Comparison of ENCODE assay signal across 15 cellular contexts in the genomic region with DNA sequence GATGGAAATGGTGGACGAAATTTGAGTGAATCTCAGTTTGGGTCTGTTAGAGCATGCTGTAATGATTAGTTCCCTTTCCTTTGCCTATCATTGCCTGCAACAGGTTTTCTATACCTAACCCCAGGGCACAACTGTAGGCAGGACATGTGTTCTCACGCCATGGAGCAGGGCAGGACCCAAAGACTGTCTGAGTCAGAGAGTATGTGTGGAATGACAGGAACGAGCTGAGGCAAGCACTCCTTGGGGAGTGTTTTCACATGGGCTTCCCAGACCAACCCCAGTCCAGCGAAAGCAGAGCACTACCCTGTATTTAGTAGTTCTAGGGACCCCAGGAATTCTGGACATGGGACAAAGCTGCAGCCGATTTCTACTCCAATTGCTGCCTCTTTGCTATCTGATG.
A peak's percentile ranks its signal among the peaks of the same experiment; 100 is the strongest.
DNase-seq lines count a peak whose midpoint lies in the region; ATAC-seq and TF ChIP-seq lines count a peak whose summit lies in the region.
"Had no signal": no experiment of that assay in that cellular context is flagged by ENCODE, and none has a peak within 500 bp of the region (broad histone marks: within the 10 kb centered on the region; RNA-seq: fewer than 3 reads in every experiment).

No MANE protein-coding gene starts in this region.

- no peaks in the 10 kb centered on the region for H3K36me3 Mint-ChIP-seq in activated CD4-positive, alpha-beta memory T cell treated with anti-CD3 and anti-CD28 coated beads for 36 hours
- H3K36me3 Mint-ChIP-seq: activated naive CD4-positive, alpha-beta T cell treated with anti-CD3 and anti-CD28 coated beads, Interleukin-2, amount 50 U/mL, for 24 hours had no signal

- H3K4me1 ChIP-seq in GM23248 (ENCODE audit: insufficient read depth) (no peaks in the 10 kb centered on the region), foreskin keratinocyte (peaks cover 29% of the 10 kb centered on the region), skeletal muscle satellite cell (ENCODE audit: control insufficient read depth, insufficient read depth, low read length) (peaks cover 14% of the 10 kb centered on the region)
- H3K4me1 ChIP-seq: SJCRH30, stomach had no signal

- no peak overlapping the region for H3K4me3 Mint-ChIP-seq in activated CD4-positive, alpha-beta memory T cell treated with anti-CD3 and anti-CD28 coated beads for 36 hours
- H3K4me3 Mint-ChIP-seq: activated naive CD4-positive, alpha-beta T cell treated with anti-CD3 and anti-CD28 coated beads, Interleukin-2, amount 50 U/mL, for 24 hours; GM23338; neural crest cell had no signal

- H3K9me3 ChIP-seq in GM23248 (ENCODE audit: low read depth): no peaks in the 10 kb centered on the region
- H3K9me3 ChIP-seq in skeletal muscle satellite cell (replicated peaks; ENCODE audit: low read length): no peaks in the 10 kb centered on the region
- H3K9me3 ChIP-seq: SJCRH30, stomach had no signal

- no peak overlapping the region for H3K4me3 ChIP-seq in GM23248
- H3K4me3 ChIP-seq in skeletal muscle satellite cell (ENCODE audit: low read length): no peak overlapping the region
- H3K4me3 ChIP-seq: GM23338, SJCRH30, stomach had no signal

- no peak for TF ChIP-seq CTCF in foreskin keratinocyte (conservative IDR thresholded peaks at IDR 0.05)

- H3F3A ChIP-seq in GM23248 (ENCODE audit: insufficient read depth): no peaks in the 10 kb centered on the region

- H3K9ac ChIP-seq in GM23248 (no peak overlapping the region), skeletal muscle satellite cell (ENCODE audit: low read depth, low read length) (no peak overlapping the region)

- H3K27me3 Mint-ChIP-seq in activated CD4-positive, alpha-beta memory T cell treated with anti-CD3 and anti-CD28 coated beads for 36 hours: peaks cover 10% of the 10 kb centered on the region

- CTCF ChIA-PET in activated CD4-positive, alpha-beta memory T cell treated with anti-CD3 and anti-CD28 coated beads for 36 hours (lab: Charles Lee): no interaction called here

- no peaks in the 10 kb centered on the region for H3K36me3 ChIP-seq in GM23248 (ENCODE audit: low read depth)
- no peaks in the 10 kb centered on the region for H3K36me3 ChIP-seq in skeletal muscle satellite cell (ENCODE audit: insufficient read depth, low read length)
- H3K36me3 ChIP-seq: SJCRH30, stomach had no signal

- no peak overlapping the region for H3K4me2 ChIP-seq in GM23248 (ENCODE audit: unreplicated experiment)
- peak overlapping the region; percentile 37 for H3K4me2 ChIP-seq in skeletal muscle satellite cell (ENCODE audit: low read length)
- H3K4me2 ChIP-seq: GM23338 had no signal

- no peaks in the 10 kb centered on the region for H3K9me3 Mint-ChIP-seq in activated CD4-positive, alpha-beta memory T cell treated with anti-CD3 and anti-CD28 coated beads for 36 hours
- H3K9me3 Mint-ChIP-seq: activated naive CD4-positive, alpha-beta T cell treated with anti-CD3 and anti-CD28 coated beads, Interleukin-2, amount 50 U/mL, for 24 hours; GM23338; neural crest cell had no signal

- DNase-seq in GM23248 (peak; percentile 64), T1000 (lab: John Stamatoyannopoulos, UW) (peak; percentile 52), foreskin keratinocyte (peak; percentile 97 to 99), UCSD-AML1 (lab: John Stamatoyannopoulos, UW; ENCODE audit: unreplicated experiment) (no peak), germinal center (ENCODE audit: low spot score) (no peak)
- no peak for DNase-seq in activated CD4-positive, alpha-beta memory T cell treated with anti-CD3 and anti-CD28 coated beads for 36 hours
- DNase-seq: activated CD4-positive, alpha-beta T cell treated with anti-CD3 and anti-CD28 coated beads, Interleukin-2, amount 50 U/mL, for 1 hour; effector CD4-positive, alpha-beta T cell; stomach had no signal

- H3K27me3 ChIP-seq in GM23248 (replicated peaks; ENCODE audit: insufficient read depth): 0 out of 2 replicates have a peak, but pooled peaks cover 8% of the 10 kb centered on the region
- no peaks in the 10 kb centered on the region for H3K27me3 ChIP-seq in foreskin keratinocyte
- H3K27me3 ChIP-seq in skeletal muscle satellite cell (ENCODE audit: control insufficient read depth, insufficient read depth, low read length): no peaks in the 10 kb centered on the region
- H3K27me3 ChIP-seq: stomach had no signal

- in situ Hi-C loops in GM23248 (cut with MboI): no loop called here

- no peaks in the 10 kb centered on the region for H3K9me2 ChIP-seq in GM23248 (ENCODE audit: insufficient read depth)

- intact Hi-C loops in activated CD4-positive, alpha-beta memory T cell treated with anti-CD3 and anti-CD28 coated beads for 36 hours (cut with micrococcal nuclease): no loop called here

- H3K27ac ChIP-seq in GM23248 (no peak overlapping the region), foreskin keratinocyte (peak overlapping the region; percentile 41)
- H3K27ac ChIP-seq: SJCRH30, stomach had no signal

- ATAC-seq in foreskin keratinocyte (peak; percentile 99), HG02610 (IDR thresholded peaks at IDR 0.05; ENCODE audit: unreplicated experiment) (no peak)
- ATAC-seq: GM23338 had no signal

- no peak overlapping the region for H2AFZ ChIP-seq in GM23248
- H2AFZ ChIP-seq: GM23338 had no signal

- 37 to 47% methylated on average over 5 of the region's 5 CpGs for WGBS in GM23248 (ENCODE audit: low coverage in 1 of 2, low lambda C conversion rate in 2 of 2, missing lambda C conversion rate in 2 of 2), 2 experiments

- peaks cover 7% of the 10 kb centered on the region for H3K4me1 Mint-ChIP-seq in activated CD4-positive, alpha-beta memory T cell treated with anti-CD3 and anti-CD28 coated beads for 36 hours (ENCODE audit: low read depth)

- no peaks in the 10 kb centered on the region for H4K20me1 ChIP-seq in GM23248 (ENCODE audit: insufficient read depth)

- no peak overlapping the region for H3K27ac Mint-ChIP-seq in activated CD4-positive, alpha-beta memory T cell treated with anti-CD3 and anti-CD28 coated beads for 36 hours
- H3K27ac Mint-ChIP-seq: activated naive CD4-positive, alpha-beta T cell treated with anti-CD3 and anti-CD28 coated beads, Interleukin-2, amount 50 U/mL, for 24 hours; GM23338 had no signal

- POLR2A ChIA-PET in activated CD4-positive, alpha-beta memory T cell treated with anti-CD3 and anti-CD28 coated beads for 36 hours (lab: Charles Lee): no interaction called here

- H3K79me2 ChIP-seq in GM23248 (ENCODE audit: insufficient read depth): no peaks in the 10 kb centered on the region

Comparison
In these comparisons a context has a peak if more than half of its experiments do, and no peak if none do; other contexts are left out.
1. DNase-seq: peak in GM23248 (single experiment), T1000 (single experiment) and foreskin keratinocyte (2 of 2); none in UCSD-AML1 (single experiment), germinal center (single experiment) and activated CD4-positive, alpha-beta memory T cell treated with anti-CD3 and anti-CD28 coated beads for 36 hours (single experiment).